In genomic region chr1:167764458-167765330, GRCh38 we compare ENCODE assay signal across 17 cellular contexts. TPM values are rescaled to one million over a fixed set of nuclear protein-coding genes. Genes with fewer than 3 reads are reported as not detected.
DNase-seq lines count a peak whose midpoint lies in the region; ATAC-seq, FAIRE-seq and TF ChIP-seq lines count a peak whose summit lies in the region.
"Had no signal": no experiment of that assay in that cellular context is flagged by ENCODE, and none has a peak within 500 bp of the region (broad histone marks: within the 10 kb centered on the region; RNA-seq: fewer than 3 reads in every experiment).

No MANE protein-coding gene starts in this region.

- H3K4me2 ChIP-seq in SK-N-SH (no peak overlapping the region), K562 (ENCODE audit: insufficient read depth, low read length) (no peak overlapping the region)

- TF ChIP-seq CTCF in SK-N-SH (IDR thresholded peaks at IDR 0.05), result no peak
- TF ChIP-seq CTCF in K562 (IDR thresholded peaks at IDR 0.05 in 2 of 3, conservative IDR thresholded peaks at IDR 0.05 in 1 of 3; ENCODE audit: insufficient read depth in 2 of 3, low read depth in 1 of 3, low read length in 3 of 3), result no peak

- in situ Hi-C loops in K562 (cut with MboI) (no loop called here), ACHN (cut with HindIII; ENCODE audit: low pct_ligation_motif_present, low pct_unique_long_range_greater_than_20kb, low sequenced_read_pairs) (no loop called here)

- no peak overlapping the region for H3K27ac ChIP-seq in SK-N-SH (ENCODE audit: low read depth in 2 of 2, low read length in 1 of 2)
- peak overlapping the region; percentile 95 for H3K27ac ChIP-seq in KOPT-K1 (ENCODE audit: low read depth, low read length, poor library complexity, severe bottlenecking)
- H3K27ac ChIP-seq in K562 (ENCODE audit: extremely low read depth, low read depth, low read length), result no peak overlapping the region

- peaks cover 34 to 39% of the 10 kb centered on the region in 2 experiments for H3K36me3 ChIP-seq in SK-N-SH (replicated peaks in 1 of 2; ENCODE audit: control insufficient read depth in 1 of 2, insufficient read depth in 2 of 2, low read length in 1 of 2)
- H3K36me3 ChIP-seq in KOPT-K1 (ENCODE audit: insufficient read depth, low read length), result peaks cover 42% of the 10 kb centered on the region
- H3K36me3 ChIP-seq in K562 (ENCODE audit: control insufficient read depth, insufficient read depth, low read length), result peaks cover 38% of the 10 kb centered on the region

- CTCF ChIA-PET in SK-N-SH (lab: Yijun Ruan, JAX), result no interaction called here
- CTCF ChIA-PET in K562 (lab: Yijun Ruan, JAX; ENCODE audit: low intra/inter-chr PET ratio), result no interaction called here

- no peaks in the 10 kb centered on the region for H3K9me3 ChIP-seq in SK-N-SH
- no peaks in the 10 kb centered on the region for H3K9me3 ChIP-seq in KOPT-K1 (ENCODE audit: insufficient read depth, low read length, poor library complexity, severe bottlenecking)
- no peaks in the 10 kb centered on the region for H3K9me3 ChIP-seq in K562 (replicated peaks; ENCODE audit: control insufficient read depth, insufficient read depth, low read depth, low read length)
- H3K9me3 ChIP-seq: BE2C, HAP-1 had no signal

- WGBS in SK-N-SH (ENCODE audit: low lambda C conversion rate), result 94% methylated on average over 5 of the region's 5 CpGs
- 83% methylated on average over 5 of the region's 5 CpGs for WGBS in K562 (ENCODE audit: insufficient coverage, low coverage, missing lambda C conversion rate)

- H3K27me3 ChIP-seq in SK-N-SH (ENCODE audit: insufficient read depth) (no peaks in the 10 kb centered on the region), K562 (ENCODE audit: control insufficient read depth in 2 of 2, insufficient read depth in 2 of 2, low read length in 2 of 2) (no peaks in the 10 kb centered on the region)
- H3K27me3 ChIP-seq: BE2C had no signal

- DNase-seq in SK-N-SH, result no peak
- DNase-seq in GM12891 (ENCODE audit: insufficient read length, low spot score), result no peak
- no peak for DNase-seq in K562 (ENCODE audit: extremely low read depth in 1 of 4, low spot score in 3 of 4)
- no peak for DNase-seq in ACHN
- DNase-seq in activated CD8-positive, alpha-beta memory T cell treated with anti-CD3 and anti-CD28 coated beads, Interleukin-2, amount 50 U/mL, for 4 hours, result no peak
- no peak for DNase-seq in NCI-H2171 treated with DMSO at 0.1 percent for 48 hours (lab: John Stamatoyannopoulos, UW)
- DNase-seq: 8988T; BE2C; CD4-positive, CD25-positive, alpha-beta regulatory T cell; CD8-positive, alpha-beta memory T cell; COR-L47; GDM1; KG1 had no signal

- ATAC-seq in SK-N-SH treated with all-trans-retinoic acid at 6 μM for 48 hours, result no peak
- no peak for ATAC-seq in K562

- H3K9ac ChIP-seq in SK-N-SH, result no peak overlapping the region
- no peak overlapping the region for H3K9ac ChIP-seq in K562 (ENCODE audit: insufficient read depth in 1 of 2, low read depth in 2 of 2, low read length in 2 of 2)

- H4K20me1 ChIP-seq in SK-N-SH (ENCODE audit: insufficient read depth) (no peaks in the 10 kb centered on the region; the same call in none of the 2 replicates), K562 (replicated peaks; ENCODE audit: control insufficient read depth, insufficient read depth, low read length) (no peaks in the 10 kb centered on the region)

- TF ChIP-seq RAD21 in SK-N-SH (IDR thresholded peaks at IDR 0.05; ENCODE audit: low read length) (no peak), K562 (CRISPR knock-in tag; conservative IDR thresholded peaks at IDR 0.05 in 1 of 2, IDR thresholded peaks at IDR 0.05 in 1 of 2) (no peak)

- intact Hi-C loops in K562 (cut with micrococcal nuclease), result loop anchor here (5.0 kb wide), 2 partner anchors 103 to 173 kb away; partner anchors contain the start of genes DCAF6 and MPC2

- H2AFZ ChIP-seq in SK-N-SH (ENCODE audit: low read depth) (no peak overlapping the region), K562 (ENCODE audit: low read depth, low read length) (no peak overlapping the region)

- no peaks in the 10 kb centered on the region for H3K9me2 ChIP-seq in SK-N-SH

- FAIRE-seq in GM12891 (lab: Jason Lieb, UNC), result peak; percentile 69
- no peak for FAIRE-seq in K562 (lab: Jason Lieb, UNC)
- FAIRE-seq: GM19239 had no signal

- POLR2A ChIA-PET in SK-N-SH (lab: Yijun Ruan, JAX) (no interaction called here), K562 (lab: Yijun Ruan, JAX) (no interaction called here)

- H3K79me2 ChIP-seq in SK-N-SH (ENCODE audit: insufficient read depth), result peaks cover 66% of the 10 kb centered on the region
- H3K79me2 ChIP-seq in K562 (ENCODE audit: control insufficient read depth, insufficient read depth, low read length), result peaks cover 49% of the 10 kb centered on the region

- TF ChIP-seq EP300 in SK-N-SH (IDR thresholded peaks at IDR 0.05; ENCODE audit: borderline replicate concordance in 1 of 2, low read depth in 1 of 2, low read length in 1 of 2), result no peak
- no peak for TF ChIP-seq EP300 in K562 (IDR thresholded peaks at IDR 0.05; ENCODE audit: low read length)

- TF ChIP-seq POLR2A in GM12891 (IDR thresholded peaks at IDR 0.05; ENCODE audit: low read depth, low read length) (no peak), K562 (conservative IDR thresholded peaks at IDR 0.05) (no peak)

- H3K4me1 ChIP-seq in SK-N-SH (ENCODE audit: control insufficient read depth in 1 of 2, insufficient read depth in 2 of 2, low read depth in 1 of 2, low read length in 1 of 2) (peaks cover 0 to 2% of the 10 kb centered on the region in 2 experiments; a peak in 2 of 4 replicates), K562 (replicated peaks in 1 of 2; ENCODE audit: control insufficient read depth in 2 of 2, insufficient read depth in 2 of 2, low read length in 2 of 2) (peaks cover 7 to 45% of the 10 kb centered on the region in 2 experiments)
- H3K4me1 ChIP-seq: BE2C had no signal

- no TSS peak for BruUV-seq in K562 (replicated peaks; lab: Mats Ljungman, UMichigan)

- H3K9me1 ChIP-seq in K562 (ENCODE audit: control insufficient read depth, insufficient read depth, low read length), result peaks cover 4% of the 10 kb centered on the region

- no peaks in the 10 kb centered on the region for H3F3A ChIP-seq in SK-N-SH (replicated peaks; ENCODE audit: insufficient read depth)

- H3K4me3 ChIP-seq in SK-N-SH (ENCODE audit: low read depth in 2 of 2, low read length in 1 of 2) (no peak overlapping the region), K562 (no peak overlapping the region)
- H3K4me3 ChIP-seq: HAP-1 had no signal

TF ChIP-seq in SK-N-SH treated with all-trans-retinoic acid at 6 μM for 48 hours, 23 proteins besides CTCF, POLR2A, EP300 and RAD21 (continues in another document):
- TF ChIP-seq ISL1 (CRISPR knock-in tag; IDR thresholded peaks at IDR 0.05), result no peak
- no peak for TF ChIP-seq ZFP3 (CRISPR knock-in tag; IDR thresholded peaks at IDR 0.05)
- no peak for TF ChIP-seq BACH2 (CRISPR knock-in tag; IDR thresholded peaks at IDR 0.05; ENCODE audit: borderline replicate concordance)
- no peak for TF ChIP-seq ZNF70 (CRISPR knock-in tag; IDR thresholded peaks at IDR 0.05)

TF ChIP-seq in SK-N-SH, 30 proteins besides CTCF, POLR2A, EP300 and RAD21 (continues in another document):
- no peak for TF ChIP-seq MXI1 (IDR thresholded peaks at IDR 0.05; ENCODE audit: low read depth, low read length)

TF ChIP-seq in GM12891, 5 proteins besides CTCF, POLR2A, EP300 and RAD21:
- TF ChIP-seq TAF1 (IDR thresholded peaks at IDR 0.05; ENCODE audit: low read depth, low read length), result no peak
- no peak for TF ChIP-seq SPI1 (IDR thresholded peaks at IDR 0.05; ENCODE audit: low read depth, low read length)
- TF ChIP-seq PAX5 (IDR thresholded peaks at IDR 0.05; ENCODE audit: insufficient read depth, low read length, severe bottlenecking), result no peak
- no peak for TF ChIP-seq POLR2AphosphoS5 (IDR thresholded peaks at IDR 0.05; ENCODE audit: low read depth, low read length)
- no peak for TF ChIP-seq POU2F2 (IDR thresholded peaks at IDR 0.05; ENCODE audit: low read depth, low read length)

TF ChIP-seq in K562, 482 proteins besides CTCF, POLR2A, EP300 and RAD21:
- no peak for TF ChIP-seq SRSF9 (IDR thresholded peaks at IDR 0.05; ENCODE audit: borderline replicate concordance, low read depth, low read length)
- TF ChIP-seq CEBPB (tag; IDR thresholded peaks at IDR 0.05), result peak; percentile 94
- no peak for TF ChIP-seq KDM1A (IDR thresholded peaks at IDR 0.05)
- TF ChIP-seq NRF1 (conservative IDR thresholded peaks at IDR 0.05 in 1 of 2, IDR thresholded peaks at IDR 0.05 in 1 of 2), result no peak
- no peak for TF ChIP-seq CEBPG (CRISPR knock-in tag; IDR thresholded peaks at IDR 0.05)
- TF ChIP-seq CEBPG (tag; conservative IDR thresholded peaks at IDR 0.05 in 1 of 2, IDR thresholded peaks at IDR 0.05 in 1 of 2), result peak; percentile 59 to 90; a peak in 3 of 4 replicates

RNA-seq across cellular contexts. Expression of gene MPZL1, which starts 42.9 kb away (rescaled TPM):
- polyA plus RNA-seq in SK-N-SH (2012; rRNA removed) (27.3 and 34.4 TPM in 2 replicates), K562 (2011; rRNA removed) (89.9 and 153 TPM in 2 replicates), K562 (2014; fragmentation: Illumina TruSeq; extraction: Trizol) (64.6 and 75.9 TPM in 2 replicates), K562 (2014; fragmentation: Nextera tagmentation; extraction: Ambion mirVana) (10 to 100 TPM; 14.5 to 20.5 TPM), K562 (2014; rRNA removed) (46.5 and 46.7 TPM in 2 replicates)
- 34.9 and 39.9 TPM in 2 replicates for polyA plus RNA-seq in SK-N-SH (2012; cell fraction: cytosol; rRNA removed)
- polyA plus RNA-seq in SK-N-SH (2012; cell fraction: nucleus; rRNA removed), result 17.1 and 32.0 TPM in 2 replicates
- polyA plus RNA-seq in GM12891 (2012; ENCODE audit: low read depth, missing spikeins), result 15.6 TPM
- total RNA-seq in K562 (2011; cell fraction: chromatin; rRNA removed; ENCODE audit: low replicate concordance), result 126 and 209 TPM in 2 replicates
- 109 and 121 TPM in 2 replicates for total RNA-seq in K562 (2011; cell fraction: nucleolus; rRNA removed)
- total RNA-seq in K562 (2011; cell fraction: nucleoplasm; rRNA removed), result 238 and 352 TPM in 2 replicates
- total RNA-seq in K562 (2014; rRNA removed) (46.1 and 57.8 TPM in 2 replicates), K562 (2014; rRNA removed; fragmentation: Illumina TruSeq; extraction: Trizol) (82.4 and 92.6 TPM in 2 replicates), K562 (2015; rRNA removed; fragmentation: Illumina TruSeq; extraction: Trizol) (63.2 and 66.5 TPM in 2 replicates), K562 (2021) (65.3 and 79.5 TPM in 2 replicates)
- polyA plus RNA-seq in K562 (2011; cell fraction: cytosol; rRNA removed), result 43.0 and 55.8 TPM in 2 replicates
- 42.9 and 57.7 TPM in 2 replicates for polyA plus RNA-seq in K562 (2011; cell fraction: nucleus; rRNA removed)
- 46.5 and 47.2 TPM in 2 replicates for polyA plus RNA-seq in K562 (2012)
- polyA minus RNA-seq in K562 (2011; rRNA and poly(A)+ RNA removed), result 94.6 and 129 TPM in 2 replicates
- polyA minus RNA-seq in K562 (2011; cell fraction: cytosol; rRNA and poly(A)+ RNA removed), result 50.0 and 63.6 TPM in 2 replicates
- polyA minus RNA-seq in K562 (2011; cell fraction: nucleus; rRNA and poly(A)+ RNA removed), result 22.6 and 35.3 TPM in 2 replicates
